Comparison of ENCODE assay signal across 13 cellular contexts in genomic region chr17:21177854-21178600, GRCh38.
"Had no signal": no experiment of that assay in that cellular context is flagged by ENCODE, and none has a peak within 500 bp of the region (broad histone marks: within the 10 kb centered on the region; RNA-seq: fewer than 3 reads in every experiment).

No MANE protein-coding gene starts in this region.

- H3K4me1 Mint-ChIP-seq: activated CD4-positive, alpha-beta memory T cell treated with anti-CD3 and anti-CD28 coated beads, Interleukin-2, amount 10 ng/mL, durations not matched to agents 7 days and 5 days; activated naive CD8-positive, alpha-beta T cell treated with anti-CD3 and anti-CD28 coated beads for 36 hours; memory B cell had no signal

- H3K4me3 Mint-ChIP-seq: activated CD4-positive, alpha-beta memory T cell treated with anti-CD3 and anti-CD28 coated beads, Interleukin-2, amount 10 ng/mL, durations not matched to agents 7 days and 5 days; activated naive CD8-positive, alpha-beta T cell treated with anti-CD3 and anti-CD28 coated beads for 36 hours; memory B cell; T-cell had no signal

- H3K27ac Mint-ChIP-seq: activated CD4-positive, alpha-beta memory T cell treated with anti-CD3 and anti-CD28 coated beads, Interleukin-2, amount 10 ng/mL, durations not matched to agents 7 days and 5 days; activated naive CD8-positive, alpha-beta T cell treated with anti-CD3 and anti-CD28 coated beads for 36 hours; activated T-helper 2 cell treated with anti-CD3 and anti-CD28 coated beads, Interferon-gamma antibody, Interleukin-2, Interleukin-4, amounts not matched to agents 10 μg/mL and 5 μg/mL and 100 μg/mL, durations not matched to agents 14 hours and 24 hours and 36 hours; memory B cell; T-cell had no signal

- H3K4me3 ChIP-seq: psoas muscle, thoracic aorta had no signal

- ATAC-seq: psoas muscle; stimulated activated naive CD8-positive, alpha-beta T cell treated with anti-CD3 and anti-CD28 coated beads, Interleukin-15, Interleukin-2, amounts not matched to agents 100 U/mL and 50 U/mL, for 24 hours; T-cell had no signal

- H3K27ac ChIP-seq: psoas muscle, thoracic aorta had no signal

- DNase-seq: activated naive CD8-positive, alpha-beta T cell treated with anti-CD3 and anti-CD28 coated beads for 36 hours; activated T-cell treated with anti-CD3 and anti-CD28 coated beads for 4 hours; anterior cingulate cortex; foreskin melanocyte; psoas muscle; stimulated activated CD4-positive, alpha-beta T cell treated with anti-CD3 and anti-CD28 coated beads, Interleukin-12 subunit alpha, Interleukin-12 subunit beta, amount 100 ng/mL, for 4 hours; stimulated activated naive CD8-positive, alpha-beta T cell treated with anti-CD3 and anti-CD28 coated beads, Interleukin-15, Interleukin-2, amounts not matched to agents 100 U/mL and 50 U/mL, for 24 hours; T1000 had no signal

- H3K36me3 ChIP-seq: thoracic aorta had no signal

- H3K9me3 ChIP-seq: psoas muscle, thoracic aorta had no signal

- H3K27me3 Mint-ChIP-seq: activated CD4-positive, alpha-beta memory T cell treated with anti-CD3 and anti-CD28 coated beads, Interleukin-2, amount 10 ng/mL, durations not matched to agents 7 days and 5 days; activated naive CD8-positive, alpha-beta T cell treated with anti-CD3 and anti-CD28 coated beads for 36 hours; memory B cell; T-cell had no signal

- H3K9me3 Mint-ChIP-seq: activated CD4-positive, alpha-beta memory T cell treated with anti-CD3 and anti-CD28 coated beads, Interleukin-2, amount 10 ng/mL, durations not matched to agents 7 days and 5 days; activated naive CD8-positive, alpha-beta T cell treated with anti-CD3 and anti-CD28 coated beads for 36 hours; activated T-helper 2 cell treated with anti-CD3 and anti-CD28 coated beads, Interferon-gamma antibody, Interleukin-2, Interleukin-4, amounts not matched to agents 10 μg/mL and 5 μg/mL and 100 μg/mL, durations not matched to agents 14 hours and 24 hours and 36 hours; memory B cell; T-cell had no signal
